Comparison of ENCODE assay signal across 24 cellular contexts in genomic region chr1:219397511-219397910, GRCh38.
"Had no signal": no experiment of that assay in that cellular context is flagged by ENCODE, and none has a peak within 500 bp of the region (broad histone marks: within the 10 kb centered on the region; RNA-seq: fewer than 3 reads in every experiment).

No MANE protein-coding gene starts in this region.

- H3K27me3 ChIP-seq: neural progenitor cell, right lobe of liver, sigmoid colon, stomach, thyroid gland, tibial nerve, upper lobe of left lung, vagina had no signal

- ATAC-seq: natural killer cell; psoas muscle; right lobe of liver; stimulated activated effector memory CD8-positive, alpha-beta T cell treated with anti-CD3 and anti-CD28 coated beads, Interleukin-12 subunit alpha, Interleukin-12 subunit beta, amount 100 ng/mL, for 72 hours; stimulated activated naive B cell treated with anti-CD40 and anti-IgM and Interleukin-4, amounts not matched to agents 10 μg/mL and 1 μg/mL and 100 μg/mL, for 72 hours had no signal

- H3K27ac ChIP-seq: neural progenitor cell, ovary, parathyroid adenoma, psoas muscle, right lobe of liver, sigmoid colon, stomach, thoracic aorta, thyroid gland, tibial nerve, upper lobe of left lung, vagina had no signal

- H3K4me3 ChIP-seq: neural progenitor cell, ovary, psoas muscle, right lobe of liver, sigmoid colon, stomach, thoracic aorta, thyroid gland, tibial nerve, upper lobe of left lung, vagina had no signal

- DNase-seq: natural killer cell; occipital lobe; ovary; posterior cingulate gyrus; psoas muscle; right lobe of liver; sigmoid colon; small intestine; stimulated activated CD4-positive, alpha-beta T cell treated with anti-CD3 and anti-CD28 coated beads, Interleukin-15, amount 100 ng/mL, for 24 hours; stimulated activated CD4-positive, alpha-beta T cell treated with anti-CD3 and anti-CD28 coated beads, Interleukin-2, amount 100 ng/mL, for 24 hours; stimulated activated CD4-positive, alpha-beta T cell treated with anti-CD3 and anti-CD28 coated beads, Interleukin-2, amount 100 ng/mL, for 48 hours; stimulated activated CD4-positive, alpha-beta T cell treated with anti-CD3 and anti-CD28 coated beads, Interleukin-4, amount 100 ng/mL, for 24 hours; stimulated activated naive B cell treated with anti-CD40 and anti-IgM and Interleukin-4, amounts not matched to agents 10 μg/mL and 1 μg/mL and 100 μg/mL, for 72 hours; stimulated activated naive CD4-positive, alpha-beta T cell treated with Interleukin-2 at 50 U/mL for 16 hours; stomach; thyroid gland; trophoblast cell; upper lobe of left lung had no signal

- H3K9me3 ChIP-seq: ovary, right lobe of liver, thyroid gland had no signal

- H3K4me1 ChIP-seq: neural progenitor cell, parathyroid adenoma, psoas muscle, right lobe of liver, sigmoid colon, stomach, thyroid gland, vagina had no signal

- H3K36me3 ChIP-seq: neural progenitor cell, ovary, right lobe of liver, sigmoid colon, stomach, thoracic aorta, thyroid gland, upper lobe of left lung, vagina had no signal
